Comparison of ENCODE assay signal across 1 cellular context in the genomic region with DNA sequence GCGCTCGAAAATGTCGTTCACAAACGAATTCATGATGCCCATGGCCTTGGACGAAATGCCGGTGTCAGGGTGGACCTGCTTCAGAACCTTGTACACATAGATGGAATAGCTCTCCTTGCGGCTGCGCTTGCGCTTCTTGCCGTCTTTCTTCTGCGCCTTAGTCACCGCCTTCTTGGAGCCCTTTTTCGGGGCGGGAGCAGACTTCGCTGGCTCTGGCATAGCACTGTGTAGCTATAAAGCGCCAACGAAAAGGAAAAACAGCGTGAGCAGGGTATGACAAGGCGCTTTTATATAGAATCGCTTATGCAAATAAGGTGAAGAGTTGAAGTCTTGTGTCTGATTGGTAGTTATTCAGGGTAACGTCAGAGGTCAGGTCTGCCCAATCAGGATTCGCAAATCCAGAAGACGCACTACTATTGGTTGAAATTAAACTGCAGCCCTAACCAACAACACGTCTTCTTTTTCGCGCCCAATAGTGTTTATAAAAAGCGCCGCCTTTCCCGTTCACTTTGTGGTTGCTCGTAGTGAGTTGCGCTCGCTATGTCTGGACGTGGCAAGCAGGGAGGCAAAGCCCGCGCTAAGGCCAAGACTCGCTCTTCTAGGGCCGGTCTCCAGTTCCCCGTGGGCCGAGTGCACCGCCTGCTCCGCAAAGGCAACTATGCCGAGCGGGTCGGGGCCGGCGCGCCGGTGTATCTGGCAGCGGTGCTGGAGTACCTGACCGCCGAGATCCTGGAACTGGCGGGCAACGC.
TF ChIP-seq lines count a peak whose summit lies in the region.

No MANE protein-coding gene starts in this region.

TF ChIP-seq in SK-N-SH, 30 proteins besides CTCF, POLR2A, EP300 and RAD21 (continued from another document):
- TF ChIP-seq, protein P1, sequence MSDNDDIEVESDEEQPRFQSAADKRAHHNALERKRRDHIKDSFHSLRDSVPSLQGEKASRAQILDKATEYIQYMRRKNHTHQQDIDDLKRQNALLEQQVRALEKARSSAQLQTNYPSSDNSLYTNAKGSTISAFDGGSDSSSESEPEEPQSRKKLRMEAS (IDR thresholded peaks at IDR 0.05; ENCODE audit: low read depth) = no peak
- TF ChIP-seq CHD2 (IDR thresholded peaks at IDR 0.05; ENCODE audit: low read length, partially characterized antibody) (peak; percentile 88), RXRA (IDR thresholded peaks at IDR 0.05; ENCODE audit: borderline replicate concordance, low read depth) (no peak), JUND (IDR thresholded peaks at IDR 0.05) (peak; percentile 20), TCF12 (IDR thresholded peaks at IDR 0.05) (peak; percentile 7; the same call in 1 of the 2 replicates), FOXM1 (IDR thresholded peaks at IDR 0.05; ENCODE audit: low read depth) (peak; percentile 45; the same call in 1 of the 2 replicates), SIN3A (IDR thresholded peaks at IDR 0.05; ENCODE audit: borderline replicate concordance, low read depth, low read length) (peak; percentile 61), FOXJ3 (CRISPR knock-in tag; IDR thresholded peaks at IDR 0.05) (no peak), RFX5 (IDR thresholded peaks at IDR 0.05; ENCODE audit: low read length) (no peak), GATA2 (CRISPR knock-in tag; IDR thresholded peaks at IDR 0.05) (no peak), MEF2A (IDR thresholded peaks at IDR 0.05; ENCODE audit: borderline replicate concordance, low read depth) (peak; percentile 50; the same call in 1 of the 2 replicates), RCOR1 (IDR thresholded peaks at IDR 0.05; ENCODE audit: low read length) (no peak), TAF1 (IDR thresholded peaks at IDR 0.05; ENCODE audit: borderline replicate concordance, low read depth, low read length) (peak; percentile 82), TEAD4 (IDR thresholded peaks at IDR 0.05; ENCODE audit: borderline replicate concordance, insufficient read depth) (no peak), GABPA (IDR thresholded peaks at IDR 0.05; ENCODE audit: low read depth) (no peak), NFIC (IDR thresholded peaks at IDR 0.05; ENCODE audit: borderline replicate concordance) (0 out of 2 replicates have a peak, but pooled peaks have one; percentile 11), ELF1 (IDR thresholded peaks at IDR 0.05) (peak; percentile 35; the same call in 1 of the 2 replicates), MXI1 (IDR thresholded peaks at IDR 0.05; ENCODE audit: low read depth, low read length) (no peak; the same call in 1 of the 2 replicates), FOSL2 (IDR thresholded peaks at IDR 0.05; ENCODE audit: borderline replicate concordance, low read depth) (no peak)
- TF ChIP-seq, protein P2, sequence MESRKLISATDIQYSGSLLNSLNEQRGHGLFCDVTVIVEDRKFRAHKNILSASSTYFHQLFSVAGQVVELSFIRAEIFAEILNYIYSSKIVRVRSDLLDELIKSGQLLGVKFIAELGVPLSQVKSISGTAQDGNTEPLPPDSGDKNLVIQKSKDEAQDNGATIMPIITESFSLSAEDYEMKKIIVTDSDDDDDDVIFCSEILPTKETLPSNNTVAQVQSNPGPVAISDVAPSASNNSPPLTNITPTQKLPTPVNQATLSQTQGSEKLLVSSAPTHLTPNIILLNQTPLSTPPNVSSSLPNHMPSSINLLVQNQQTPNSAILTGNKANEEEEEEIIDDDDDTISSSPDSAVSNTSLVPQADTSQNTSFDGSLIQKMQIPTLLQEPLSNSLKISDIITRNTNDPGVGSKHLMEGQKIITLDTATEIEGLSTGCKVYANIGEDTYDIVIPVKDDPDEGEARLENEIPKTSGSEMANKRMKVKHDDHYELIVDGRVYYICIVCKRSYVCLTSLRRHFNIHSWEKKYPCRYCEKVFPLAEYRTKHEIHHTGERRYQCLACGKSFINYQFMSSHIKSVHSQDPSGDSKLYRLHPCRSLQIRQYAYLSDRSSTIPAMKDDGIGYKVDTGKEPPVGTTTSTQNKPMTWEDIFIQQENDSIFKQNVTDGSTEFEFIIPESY (IDR thresholded peaks at IDR 0.05; ENCODE audit: borderline replicate concordance, low read depth) = peak; percentile 87; the same call in 1 of the 2 replicates
- TF ChIP-seq, protein P3, sequence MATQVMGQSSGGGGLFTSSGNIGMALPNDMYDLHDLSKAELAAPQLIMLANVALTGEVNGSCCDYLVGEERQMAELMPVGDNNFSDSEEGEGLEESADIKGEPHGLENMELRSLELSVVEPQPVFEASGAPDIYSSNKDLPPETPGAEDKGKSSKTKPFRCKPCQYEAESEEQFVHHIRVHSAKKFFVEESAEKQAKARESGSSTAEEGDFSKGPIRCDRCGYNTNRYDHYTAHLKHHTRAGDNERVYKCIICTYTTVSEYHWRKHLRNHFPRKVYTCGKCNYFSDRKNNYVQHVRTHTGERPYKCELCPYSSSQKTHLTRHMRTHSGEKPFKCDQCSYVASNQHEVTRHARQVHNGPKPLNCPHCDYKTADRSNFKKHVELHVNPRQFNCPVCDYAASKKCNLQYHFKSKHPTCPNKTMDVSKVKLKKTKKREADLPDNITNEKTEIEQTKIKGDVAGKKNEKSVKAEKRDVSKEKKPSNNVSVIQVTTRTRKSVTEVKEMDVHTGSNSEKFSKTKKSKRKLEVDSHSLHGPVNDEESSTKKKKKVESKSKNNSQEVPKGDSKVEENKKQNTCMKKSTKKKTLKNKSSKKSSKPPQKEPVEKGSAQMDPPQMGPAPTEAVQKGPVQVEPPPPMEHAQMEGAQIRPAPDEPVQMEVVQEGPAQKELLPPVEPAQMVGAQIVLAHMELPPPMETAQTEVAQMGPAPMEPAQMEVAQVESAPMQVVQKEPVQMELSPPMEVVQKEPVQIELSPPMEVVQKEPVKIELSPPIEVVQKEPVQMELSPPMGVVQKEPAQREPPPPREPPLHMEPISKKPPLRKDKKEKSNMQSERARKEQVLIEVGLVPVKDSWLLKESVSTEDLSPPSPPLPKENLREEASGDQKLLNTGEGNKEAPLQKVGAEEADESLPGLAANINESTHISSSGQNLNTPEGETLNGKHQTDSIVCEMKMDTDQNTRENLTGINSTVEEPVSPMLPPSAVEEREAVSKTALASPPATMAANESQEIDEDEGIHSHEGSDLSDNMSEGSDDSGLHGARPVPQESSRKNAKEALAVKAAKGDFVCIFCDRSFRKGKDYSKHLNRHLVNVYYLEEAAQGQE (IDR thresholded peaks at IDR 0.05; ENCODE audit: low read depth, low read length) = peak; percentile 64; the same call in 1 of the 2 replicates
- TF ChIP-seq, protein P4, sequence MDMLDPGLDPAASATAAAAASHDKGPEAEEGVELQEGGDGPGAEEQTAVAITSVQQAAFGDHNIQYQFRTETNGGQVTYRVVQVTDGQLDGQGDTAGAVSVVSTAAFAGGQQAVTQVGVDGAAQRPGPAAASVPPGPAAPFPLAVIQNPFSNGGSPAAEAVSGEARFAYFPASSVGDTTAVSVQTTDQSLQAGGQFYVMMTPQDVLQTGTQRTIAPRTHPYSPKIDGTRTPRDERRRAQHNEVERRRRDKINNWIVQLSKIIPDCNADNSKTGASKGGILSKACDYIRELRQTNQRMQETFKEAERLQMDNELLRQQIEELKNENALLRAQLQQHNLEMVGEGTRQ (IDR thresholded peaks at IDR 0.05; ENCODE audit: borderline replicate concordance, low read depth, low read length) = no peak
- TF ChIP-seq, protein P5, sequence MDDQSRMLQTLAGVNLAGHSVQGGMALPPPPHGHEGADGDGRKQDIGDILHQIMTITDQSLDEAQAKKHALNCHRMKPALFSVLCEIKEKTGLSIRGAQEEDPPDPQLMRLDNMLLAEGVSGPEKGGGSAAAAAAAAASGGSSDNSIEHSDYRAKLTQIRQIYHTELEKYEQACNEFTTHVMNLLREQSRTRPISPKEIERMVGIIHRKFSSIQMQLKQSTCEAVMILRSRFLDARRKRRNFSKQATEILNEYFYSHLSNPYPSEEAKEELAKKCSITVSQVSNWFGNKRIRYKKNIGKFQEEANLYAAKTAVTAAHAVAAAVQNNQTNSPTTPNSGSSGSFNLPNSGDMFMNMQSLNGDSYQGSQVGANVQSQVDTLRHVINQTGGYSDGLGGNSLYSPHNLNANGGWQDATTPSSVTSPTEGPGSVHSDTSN (IDR thresholded peaks at IDR 0.05) = peak; percentile 40; the same call in 1 of the 2 replicates
